Comparison of ENCODE assay signal across 8 cellular contexts in the genomic region with DNA sequence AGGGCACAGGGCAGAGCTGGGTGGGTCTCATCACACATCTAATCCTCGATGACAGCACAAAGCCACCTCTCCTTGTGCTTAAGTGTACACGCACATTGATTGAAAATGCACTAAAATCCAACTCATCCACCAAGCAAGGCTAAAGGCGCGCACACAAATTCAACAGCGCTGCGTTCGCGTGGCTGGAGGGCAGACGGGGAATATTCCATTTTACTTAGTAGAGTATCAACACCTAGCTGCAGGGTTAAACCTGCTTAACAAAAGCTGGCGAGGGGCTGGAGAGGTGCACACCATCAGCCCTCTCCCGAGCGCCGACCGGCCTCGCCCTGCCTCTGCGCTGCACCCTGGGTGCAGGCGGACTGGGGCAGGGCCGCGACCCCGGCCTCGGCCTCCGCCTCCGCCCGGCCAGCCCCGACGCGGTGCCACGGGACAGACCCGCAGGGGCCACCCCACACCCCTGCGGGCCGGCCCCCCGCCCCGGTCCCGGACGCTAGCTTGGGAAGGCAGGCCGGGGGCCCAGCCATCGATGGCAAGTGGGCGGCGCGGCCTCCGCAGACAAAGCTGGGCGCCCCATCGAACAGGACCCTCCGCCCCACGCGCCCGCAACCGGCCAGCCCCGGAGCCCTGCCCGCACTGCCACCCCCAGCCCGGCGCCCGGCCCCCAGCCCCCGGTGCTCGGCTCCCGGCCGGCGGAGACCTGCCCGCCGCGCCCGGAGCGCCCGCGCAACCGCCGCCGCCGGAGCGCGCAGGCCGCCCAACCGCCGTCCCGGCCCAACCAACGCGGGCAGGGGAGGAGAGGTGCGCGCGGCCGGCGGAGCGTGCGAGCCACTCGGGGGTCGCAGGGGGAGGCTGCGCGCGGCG. TPM values are rescaled to one million over a fixed set of nuclear protein-coding genes. Genes with fewer than 3 reads are reported as not detected.
DNase-seq lines count a peak whose midpoint lies in the region; ATAC-seq and TF ChIP-seq lines count a peak whose summit lies in the region.

No MANE protein-coding gene starts in this region.

- WGBS in lung, 2 donors, result 0 to 1% methylated on average over 62 to 90 of the region's 90 CpGs

- no peaks in the 10 kb centered on the region for H3K27me3 Mint-ChIP-seq in WTC11 (ENCODE audit: low read depth)

- H3K4me1 Mint-ChIP-seq in WTC11, result peaks cover 41% of the 10 kb centered on the region

- no peaks in the 10 kb centered on the region for H3K9me3 ChIP-seq in lung (ENCODE audit: control insufficient read depth in 2 of 2, insufficient read depth in 1 of 2, low read length in 1 of 2)

- no peaks in the 10 kb centered on the region for H3K27me3 ChIP-seq in GM06990 (replicated peaks; ENCODE audit: control insufficient read depth, insufficient read depth, low read length)
- no peaks in the 10 kb centered on the region for H3K27me3 ChIP-seq in KMS-11 (ENCODE audit: insufficient read depth, low read depth)
- H3K27me3 ChIP-seq in lung (ENCODE audit: control insufficient read depth, insufficient read depth), result no peaks in the 10 kb centered on the region

- peak overlapping the region; percentile 99 for H3K9ac ChIP-seq in KMS-11

- H3K27ac ChIP-seq in KMS-11 (peak overlapping the region; percentile 99), lung (ENCODE audit: low read depth in 1 of 2, low read length in 1 of 2) (peak overlapping the region; percentile 99 to 100)

- TF ChIP-seq CTCF in GM06990 (IDR thresholded peaks at IDR 0.05; ENCODE audit: insufficient read depth, low read length, poor library complexity, severe bottlenecking) (no peak), KMS-11 (conservative IDR thresholded peaks at IDR 0.05; ENCODE audit: low read depth, low read length) (no peak), WTC11 (IDR thresholded peaks at IDR 0.05) (no peak), lung (IDR thresholded peaks at IDR 0.05; ENCODE audit: control extremely low read depth, extremely low read depth) (no peak)

- peaks cover 7% of the 10 kb centered on the region for H3K36me3 Mint-ChIP-seq in WTC11

- ATAC-seq in GM21723 (IDR thresholded peaks at IDR 0.05; ENCODE audit: unreplicated experiment), result peak; percentile 33
- peak; percentile 14 for ATAC-seq in WTC11
- peak; percentile 12 for ATAC-seq in lung (ENCODE audit: insufficient read depth, low FRiP score)

- H3K4me1 ChIP-seq in KMS-11 (ENCODE audit: low read depth, poor library complexity, severe bottlenecking) (peaks cover 11% of the 10 kb centered on the region), lung (ENCODE audit: control insufficient read depth in 2 of 2, insufficient read depth in 2 of 2, low read length in 2 of 2) (peaks cover 5 to 10% of the 10 kb centered on the region in 2 donors)

- peak overlapping the region; percentile 83 for H2AFZ ChIP-seq in KMS-11 (ENCODE audit: low read depth)

- peaks cover 16% of the 10 kb centered on the region for H3K79me2 ChIP-seq in KMS-11 (ENCODE audit: insufficient read depth, low read depth)

- 0 out of 2 replicates have a peak, but pooled peaks cover 2% of the 10 kb centered on the region for H3K9me3 Mint-ChIP-seq in WTC11

- no peaks in the 10 kb centered on the region; the same call in 1 of the 2 replicates for H3K36me3 ChIP-seq in GM06990 (ENCODE audit: control insufficient read depth, insufficient read depth, low read length)
- no peaks in the 10 kb centered on the region for H3K36me3 ChIP-seq in KMS-11 (ENCODE audit: insufficient read depth)
- peaks cover 0 to 1% of the 10 kb centered on the region in 2 donors for H3K36me3 ChIP-seq in lung (ENCODE audit: control insufficient read depth in 2 of 2, insufficient read depth in 2 of 2, low read length in 2 of 2)

- H3K4me3 ChIP-seq in GM06990 (replicated peaks; ENCODE audit: low read depth, low read length), result peak overlapping the region; percentile 70
- H3K4me3 ChIP-seq in KMS-11 (IDR thresholded peaks at IDR 0.05; ENCODE audit: insufficient read depth, low read depth, low read length), result no peak overlapping the region
- peak overlapping the region; percentile 90 for H3K4me3 ChIP-seq in lung

- DNase-seq in GM06990 (ENCODE audit: extremely low read depth, insufficient read length) (peak; percentile 62), WTC11 (ENCODE audit: low spot score) (peak; percentile 38), lung (ENCODE audit: low spot score) (peak; percentile 38), cerebellar nuclear complex (lab: John Stamatoyannopoulos, UW) (no peak)
- DNase-seq in effector CD4-positive, alpha-beta T cell, result peak; percentile 21
- DNase-seq in stimulated activated CD8-positive, alpha-beta memory T cell treated with anti-CD3 and anti-CD28 coated beads, Interleukin-12 subunit alpha, Interleukin-12 subunit beta, amount 100 ng/mL, for 4 hours (ENCODE audit: low read depth), result peak; percentile 30

- POLR2A ChIA-PET in WTC11 (lab: Charles Lee), result interaction anchor here (0.7 to 2.2 kb wide), 6 partner anchors 13 to 144 kb away, joined by 3 to 8 read pairs (median 6); a partner anchor contains a TSS

- H3K4me2 ChIP-seq in KMS-11, result peak overlapping the region; percentile 76

- H3K27ac Mint-ChIP-seq in WTC11, result peak overlapping the region; percentile 98

- peak overlapping the region; percentile 95 for H3K4me3 Mint-ChIP-seq in WTC11

- CTCF ChIA-PET in WTC11 (lab: Charles Lee), result interaction anchor here (0.6 to 2.9 kb wide), 6 partner anchors 10 to 144 kb away, joined by 3 to 12 read pairs (median 6); no protein-coding TSS in a partner anchor

- no peaks in the 10 kb centered on the region for H4K20me1 ChIP-seq in KMS-11 (ENCODE audit: insufficient read depth)

TF ChIP-seq in WTC11, 78 proteins besides CTCF, POLR2A, EP300 and RAD21 (continues in another document):
- TF ChIP-seq ZNF396 (CRISPR knock-in tag; IDR thresholded peaks at IDR 0.05; ENCODE audit: borderline replicate concordance) (no peak), TP53 (CRISPR knock-in tag; IDR thresholded peaks at IDR 0.05) (peak; percentile 89), ZNF138 (CRISPR knock-in tag; conservative IDR thresholded peaks at IDR 0.05) (no peak), ATF1 (CRISPR knock-in tag; IDR thresholded peaks at IDR 0.05) (no peak), GRHL2 (CRISPR knock-in tag; IDR thresholded peaks at IDR 0.05; ENCODE audit: insufficient replicate concordance, severe bottlenecking) (no peak), ZBTB21 (CRISPR knock-in tag; IDR thresholded peaks at IDR 0.05; ENCODE audit: borderline replicate concordance) (0 out of 2 replicates have a peak, but pooled peaks have one; percentile 21), ZNF416 (CRISPR knock-in tag; IDR thresholded peaks at IDR 0.05) (0 out of 2 replicates have a peak, but pooled peaks have one; percentile 10), ZNF121 (CRISPR knock-in tag; IDR thresholded peaks at IDR 0.05) (no peak), TCF7 (CRISPR knock-in tag; IDR thresholded peaks at IDR 0.05; ENCODE audit: low read depth) (no peak), PRRX2 (CRISPR knock-in tag; IDR thresholded peaks at IDR 0.05) (no peak), MYBL2 (CRISPR knock-in tag; IDR thresholded peaks at IDR 0.05) (no peak)
- TF ChIP-seq, protein P1, sequence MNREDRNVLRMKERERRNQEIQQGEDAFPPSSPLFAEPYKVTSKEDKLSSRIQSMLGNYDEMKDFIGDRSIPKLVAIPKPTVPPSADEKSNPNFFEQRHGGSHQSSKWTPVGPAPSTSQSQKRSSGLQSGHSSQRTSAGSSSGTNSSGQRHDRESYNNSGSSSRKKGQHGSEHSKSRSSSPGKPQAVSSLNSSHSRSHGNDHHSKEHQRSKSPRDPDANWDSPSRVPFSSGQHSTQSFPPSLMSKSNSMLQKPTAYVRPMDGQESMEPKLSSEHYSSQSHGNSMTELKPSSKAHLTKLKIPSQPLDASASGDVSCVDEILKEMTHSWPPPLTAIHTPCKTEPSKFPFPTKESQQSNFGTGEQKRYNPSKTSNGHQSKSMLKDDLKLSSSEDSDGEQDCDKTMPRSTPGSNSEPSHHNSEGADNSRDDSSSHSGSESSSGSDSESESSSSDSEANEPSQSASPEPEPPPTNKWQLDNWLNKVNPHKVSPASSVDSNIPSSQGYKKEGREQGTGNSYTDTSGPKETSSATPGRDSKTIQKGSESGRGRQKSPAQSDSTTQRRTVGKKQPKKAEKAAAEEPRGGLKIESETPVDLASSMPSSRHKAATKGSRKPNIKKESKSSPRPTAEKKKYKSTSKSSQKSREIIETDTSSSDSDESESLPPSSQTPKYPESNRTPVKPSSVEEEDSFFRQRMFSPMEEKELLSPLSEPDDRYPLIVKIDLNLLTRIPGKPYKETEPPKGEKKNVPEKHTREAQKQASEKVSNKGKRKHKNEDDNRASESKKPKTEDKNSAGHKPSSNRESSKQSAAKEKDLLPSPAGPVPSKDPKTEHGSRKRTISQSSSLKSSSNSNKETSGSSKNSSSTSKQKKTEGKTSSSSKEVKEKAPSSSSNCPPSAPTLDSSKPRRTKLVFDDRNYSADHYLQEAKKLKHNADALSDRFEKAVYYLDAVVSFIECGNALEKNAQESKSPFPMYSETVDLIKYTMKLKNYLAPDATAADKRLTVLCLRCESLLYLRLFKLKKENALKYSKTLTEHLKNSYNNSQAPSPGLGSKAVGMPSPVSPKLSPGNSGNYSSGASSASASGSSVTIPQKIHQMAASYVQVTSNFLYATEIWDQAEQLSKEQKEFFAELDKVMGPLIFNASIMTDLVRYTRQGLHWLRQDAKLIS (CRISPR knock-in tag; IDR thresholded peaks at IDR 0.05; ENCODE audit: borderline replicate concordance), result no peak
- TF ChIP-seq, protein P2, sequence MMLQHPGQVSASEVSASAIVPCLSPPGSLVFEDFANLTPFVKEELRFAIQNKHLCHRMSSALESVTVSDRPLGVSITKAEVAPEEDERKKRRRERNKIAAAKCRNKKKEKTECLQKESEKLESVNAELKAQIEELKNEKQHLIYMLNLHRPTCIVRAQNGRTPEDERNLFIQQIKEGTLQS (CRISPR knock-in tag; conservative IDR thresholded peaks at IDR 0.05), result no peak
- TF ChIP-seq, protein P3, sequence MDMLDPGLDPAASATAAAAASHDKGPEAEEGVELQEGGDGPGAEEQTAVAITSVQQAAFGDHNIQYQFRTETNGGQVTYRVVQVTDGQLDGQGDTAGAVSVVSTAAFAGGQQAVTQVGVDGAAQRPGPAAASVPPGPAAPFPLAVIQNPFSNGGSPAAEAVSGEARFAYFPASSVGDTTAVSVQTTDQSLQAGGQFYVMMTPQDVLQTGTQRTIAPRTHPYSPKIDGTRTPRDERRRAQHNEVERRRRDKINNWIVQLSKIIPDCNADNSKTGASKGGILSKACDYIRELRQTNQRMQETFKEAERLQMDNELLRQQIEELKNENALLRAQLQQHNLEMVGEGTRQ (CRISPR knock-in tag; IDR thresholded peaks at IDR 0.05), result peak; percentile 14; the same call in 1 of the 2 replicates

RNA-seq across cellular contexts. Expression of a gene that starts 0.9 kb away (rescaled TPM):
- 15.8 to 18.9 TPM (median 17.9 TPM) in 3 replicates for total RNA-seq in WTC11 (2021)
- total RNA-seq in lung, result 10 to 100 TPM in 1 of 2 donors, 1 to 10 TPM in 1; 8.7 to 19.0 TPM
- 1 to 10 TPM; 2.3 to 2.7 TPM for polyA plus RNA-seq in lung

Comparison
In these comparisons a context has a peak if more than half of its experiments do, and no peak if none do; other contexts are left out.
1. DNase-seq: peak in GM06990 (single experiment), WTC11 (single experiment), effector CD4-positive, alpha-beta T cell (single experiment), lung (single experiment) and stimulated activated CD8-positive, alpha-beta memory T cell treated with anti-CD3 and anti-CD28 coated beads, Interleukin-12 subunit alpha, Interleukin-12 subunit beta, amount 100 ng/mL, for 4 hours (single experiment); none in cerebellar nuclear complex (0 of 2).
2. Peak in every context shown above with its lines, with median percentiles within 50 percentile points of each other: ATAC-seq.